ENCODE assay signal across 14 cellular contexts in the genomic region with DNA sequence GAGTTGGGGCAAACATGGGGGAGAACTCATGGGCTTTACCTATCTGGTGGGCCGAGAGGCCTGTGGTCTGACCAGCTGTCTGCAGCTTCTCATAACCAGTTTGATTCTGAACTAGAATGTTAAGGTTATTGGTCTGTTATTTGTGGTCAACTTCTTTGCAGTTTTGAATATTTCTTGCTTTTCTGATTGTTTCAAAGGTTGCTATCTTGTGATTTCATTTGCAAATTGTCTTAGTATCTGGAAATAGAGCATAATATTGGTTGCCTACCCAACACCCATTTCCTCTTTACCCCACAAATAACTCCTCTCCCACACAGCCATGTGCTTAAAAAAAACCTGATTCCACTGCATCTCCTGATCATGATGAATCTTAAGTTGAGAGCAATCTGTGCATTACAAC. TPM values are rescaled to one million over a fixed set of nuclear protein-coding genes. Genes with fewer than 3 reads are reported as not detected.
DNase-seq lines count a peak whose midpoint lies in the region; ATAC-seq and TF ChIP-seq lines count a peak whose summit lies in the region.
"Had no signal": no experiment of that assay in that cellular context is flagged by ENCODE, and none has a peak within 500 bp of the region (broad histone marks: within the 10 kb centered on the region; RNA-seq: fewer than 3 reads in every experiment).

No MANE protein-coding gene starts in this region.

- TF ChIP-seq CTCF in uterus (IDR thresholded peaks at IDR 0.05): no peak
- no peak for TF ChIP-seq CTCF in type B pancreatic cell (conservative IDR thresholded peaks at IDR 0.05)

- H3K9me3 ChIP-seq in uterus: no peaks in the 10 kb centered on the region
- H3K9me3 ChIP-seq: mucosa of descending colon had no signal

- H3K4me1 ChIP-seq in uterus: no peaks in the 10 kb centered on the region

- H3K27me3 Mint-ChIP-seq in type B pancreatic cell: no peaks in the 10 kb centered on the region
- H3K27me3 Mint-ChIP-seq: CD8-positive, alpha-beta memory T cell had no signal

- TF ChIP-seq POLR2A in uterus (IDR thresholded peaks at IDR 0.05): no peak

- no peaks in the 10 kb centered on the region for H3K4me1 Mint-ChIP-seq in type B pancreatic cell (ENCODE audit: unreplicated experiment)

- H3K4me3 ChIP-seq in uterus: no peak overlapping the region
- H3K4me3 ChIP-seq: mucosa of descending colon, SK-N-MC had no signal

- H3K9me3 Mint-ChIP-seq in type B pancreatic cell: no peaks in the 10 kb centered on the region
- H3K9me3 Mint-ChIP-seq: CD8-positive, alpha-beta memory T cell had no signal

- intact Hi-C loops in uterus (cut with DNase I; ENCODE audit: low total_unique reads): no loop called here

- DNase-seq in middle frontal gyrus (ENCODE audit: extremely low spot score, low spot score): peak; percentile 9
- no peak for DNase-seq in iPS-NIHi11 (ENCODE audit: low spot score)
- DNase-seq in uterus: no peak
- DNase-seq in type B pancreatic cell (ENCODE audit: extremely low spot score, unreplicated experiment): no peak
- DNase-seq: activated CD4-positive, alpha-beta T cell treated with anti-CD3 and anti-CD28 coated beads for 4 hours; CD8-positive, alpha-beta memory T cell; mucosa of descending colon; NCI-H524 treated with DMSO at 0.1 percent for 48 hours; retina had no signal

- ATAC-seq in GM18517 (IDR thresholded peaks at IDR 0.05; ENCODE audit: unreplicated experiment): peak; percentile 42
- peak; percentile 53 for ATAC-seq in GM21619 (IDR thresholded peaks at IDR 0.05; ENCODE audit: unreplicated experiment)
- peak; percentile 81 for ATAC-seq in HG03432 (IDR thresholded peaks at IDR 0.05; ENCODE audit: unreplicated experiment)
- ATAC-seq in GM21825 (IDR thresholded peaks at IDR 0.05; ENCODE audit: unreplicated experiment): no peak
- ATAC-seq: mucosa of descending colon had no signal

- H3K27ac ChIP-seq in uterus: no peak overlapping the region
- H3K27ac ChIP-seq: SK-N-MC had no signal

- no peak overlapping the region for H3K27ac Mint-ChIP-seq in type B pancreatic cell
- H3K27ac Mint-ChIP-seq: CD8-positive, alpha-beta memory T cell had no signal

- no peaks in the 10 kb centered on the region for H3K36me3 ChIP-seq in uterus

- H3K4me3 Mint-ChIP-seq in type B pancreatic cell: no peak overlapping the region
- H3K4me3 Mint-ChIP-seq: CD8-positive, alpha-beta memory T cell had no signal

- H3K27me3 ChIP-seq in uterus: no peaks in the 10 kb centered on the region

- H3K36me3 Mint-ChIP-seq in type B pancreatic cell: no peaks in the 10 kb centered on the region
- H3K36me3 Mint-ChIP-seq: CD8-positive, alpha-beta memory T cell had no signal

RNA-seq across cellular contexts. Expression of gene BMP2K, which starts 39.1 kb away (rescaled TPM):
- total RNA-seq in uterus (10 to 100 TPM; 14.7 to 67.3 (median 29.2) TPM), type B pancreatic cell (ENCODE audit: low replicate concordance) (40.9 and 73.9 TPM in 2 replicates)
